Comparison of ENCODE assay signal across 8 cellular contexts in the genomic region with DNA sequence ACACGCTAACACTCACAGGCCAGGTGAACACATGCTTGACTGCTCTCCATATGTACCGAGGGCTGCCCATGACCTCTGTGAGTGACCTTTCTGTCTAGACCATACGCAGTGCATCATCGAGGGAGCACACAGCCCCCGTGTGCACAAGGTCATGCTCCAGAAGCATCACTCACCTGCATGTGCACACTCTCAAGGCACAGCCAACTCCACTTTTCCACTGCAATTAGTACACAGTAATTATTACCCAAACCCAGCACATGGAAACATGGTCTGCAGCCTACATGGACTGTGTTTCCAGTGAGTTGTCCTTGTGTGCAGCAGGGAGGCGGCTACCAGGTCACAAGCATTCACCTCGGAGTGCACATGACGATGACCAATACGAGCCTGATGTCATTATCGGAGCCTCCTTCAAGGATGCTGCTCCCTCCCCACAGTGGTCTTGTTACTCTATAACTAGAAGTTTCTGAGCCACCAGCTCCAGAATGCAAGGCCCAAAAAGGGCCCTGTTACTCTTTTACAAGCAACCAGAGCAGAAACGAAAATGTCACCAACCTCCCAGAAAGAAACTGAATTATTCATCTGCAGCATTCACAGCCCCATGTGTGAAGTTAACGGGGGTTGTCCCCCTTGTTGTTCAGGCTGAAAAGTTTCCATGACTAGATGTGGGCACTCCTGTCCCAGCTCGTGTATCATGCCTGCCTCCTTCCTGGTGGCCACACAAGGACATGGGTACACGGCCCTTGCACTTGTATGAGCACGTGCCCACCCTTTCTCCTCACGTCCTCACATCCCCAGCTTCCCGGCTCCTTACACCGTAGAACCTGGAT. TPM values are rescaled to one million over a fixed set of nuclear protein-coding genes. Genes with fewer than 3 reads are reported as not detected.
A peak's percentile ranks its signal among the peaks of the same experiment; 100 is the strongest.
DNase-seq lines count a peak whose midpoint lies in the region; ATAC-seq lines count a peak whose summit lies in the region.

No MANE protein-coding gene starts in this region.

- peaks cover 100% of the 10 kb centered on the region for H3K4me1 Mint-ChIP-seq in activated T-cell treated with anti-CD3 and anti-CD28 coated beads, Interleukin-2, amount 50 U/mL, for 72 hours (ENCODE audit: low read depth)

- peak; percentile 70 to 79 for DNase-seq in activated T-cell treated with anti-CD3 and anti-CD28 coated beads, Interleukin-2, amount 50 U/mL, for 72 hours
- peak; percentile 73 for DNase-seq in stimulated activated CD4-positive, alpha-beta T cell treated with anti-CD3 and anti-CD28 coated beads, Interleukin-4, amount 100 ng/mL, for 24 hours
- DNase-seq in cardiac septum (ENCODE audit: low spot score) (no peak), cerebellum (ENCODE audit: low spot score) (no peak), left cardiac atrium (no peak)

- intact Hi-C loops in cardiac septum (cut with DNase I), result no loop called here
- intact Hi-C loops in left cardiac atrium (cut with DNase I), result no loop called here

- H3K9me3 Mint-ChIP-seq in activated T-cell treated with anti-CD3 and anti-CD28 coated beads, Interleukin-2, amount 50 U/mL, for 72 hours, result no peaks in the 10 kb centered on the region

- no peaks in the 10 kb centered on the region for H3K27me3 Mint-ChIP-seq in activated T-cell treated with anti-CD3 and anti-CD28 coated beads, Interleukin-2, amount 50 U/mL, for 72 hours (ENCODE audit: low read depth)

- H3K27ac Mint-ChIP-seq in activated T-cell treated with anti-CD3 and anti-CD28 coated beads, Interleukin-2, amount 50 U/mL, for 72 hours, result peak overlapping the region; percentile 96

- H3K4me3 Mint-ChIP-seq in activated T-cell treated with anti-CD3 and anti-CD28 coated beads, Interleukin-2, amount 50 U/mL, for 72 hours, result peak overlapping the region; percentile 84 to 92

- ATAC-seq in GM19025 (IDR thresholded peaks at IDR 0.05; ENCODE audit: low read depth, unreplicated experiment), result peak; percentile 73
- peak; percentile 62 for ATAC-seq in HG02973 (IDR thresholded peaks at IDR 0.05; ENCODE audit: unreplicated experiment)
- peak; percentile 77 to 78 for ATAC-seq in activated T-cell treated with anti-CD3 and anti-CD28 coated beads, Interleukin-2, amount 50 U/mL, for 72 hours (replicated peaks in 1 of 2)
- no peak for ATAC-seq in left cardiac atrium
- ATAC-seq in HG02884 (IDR thresholded peaks at IDR 0.05; ENCODE audit: unreplicated experiment), result no peak

- H3K36me3 Mint-ChIP-seq in activated T-cell treated with anti-CD3 and anti-CD28 coated beads, Interleukin-2, amount 50 U/mL, for 72 hours (ENCODE audit: insufficient read depth in 2 of 2), result peaks cover 16 to 31% of the 10 kb centered on the region in 2 donors

RNA-seq across cellular contexts. Expression of a gene that starts 31.2 kb away (rescaled TPM):
- total RNA-seq in activated T-cell treated with anti-CD3 and anti-CD28 coated beads, Interleukin-2, amount 50 U/mL, for 72 hours, result 100 to 1,000 TPM; 182 to 198 TPM
- total RNA-seq in cardiac septum (21.4 TPM), cerebellum (18.4 TPM), left cardiac atrium (10 to 100 TPM; 17.5 to 22.4 TPM)

Comparison
In these comparisons a context has a peak if more than half of its experiments do, and no peak if none do; other contexts are left out.
1. ATAC-seq: peak in GM19025 (single experiment), HG02973 (single experiment) and activated T-cell treated with anti-CD3 and anti-CD28 coated beads, Interleukin-2, amount 50 U/mL, for 72 hours (2 of 2); none in left cardiac atrium (0 of 2) and HG02884 (single experiment).
2. DNase-seq: peak in activated T-cell treated with anti-CD3 and anti-CD28 coated beads, Interleukin-2, amount 50 U/mL, for 72 hours (2 of 2) and stimulated activated CD4-positive, alpha-beta T cell treated with anti-CD3 and anti-CD28 coated beads, Interleukin-4, amount 100 ng/mL, for 24 hours (single experiment); none in cardiac septum (single experiment), cerebellum (single experiment) and left cardiac atrium (single experiment).